1 cellular context compared by ENCODE assay signal in the genomic region with DNA sequence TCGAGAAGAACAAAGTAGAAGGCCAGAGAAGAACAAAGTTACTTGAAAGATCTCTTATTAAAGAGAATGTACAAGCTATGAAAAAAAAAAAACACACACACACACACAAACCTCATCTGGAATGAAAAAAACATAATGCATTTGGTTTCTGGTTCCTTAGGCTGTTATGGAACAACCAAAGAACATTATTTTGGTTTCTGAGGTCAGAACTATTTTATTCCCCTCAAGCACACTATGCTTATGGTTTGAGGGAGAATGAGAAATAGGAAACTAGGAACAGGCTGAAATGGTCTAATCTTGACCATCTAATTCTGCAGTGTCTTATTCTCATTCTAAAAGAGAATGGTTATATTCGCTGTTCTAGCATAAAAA.
TF ChIP-seq lines count a peak whose summit lies in the region.

No MANE protein-coding gene starts in this region.

TF ChIP-seq in IMR-90, 13 proteins besides CTCF, POLR2A, EP300 and RAD21:
- TF ChIP-seq BHLHE40 (IDR thresholded peaks at IDR 0.05; ENCODE audit: low read depth, low read length), result no peak
- no peak for TF ChIP-seq MAFK (IDR thresholded peaks at IDR 0.05; ENCODE audit: low read depth, low read length)
- TF ChIP-seq CHD1 (IDR thresholded peaks at IDR 0.05; ENCODE audit: low read depth, low read length), result no peak
- TF ChIP-seq RFX5 (IDR thresholded peaks at IDR 0.05; ENCODE audit: low read depth, low read length), result no peak
- no peak for TF ChIP-seq RCOR1 (IDR thresholded peaks at IDR 0.05; ENCODE audit: insufficient replicate concordance, low read length)
- no peak for TF ChIP-seq MXI1 (IDR thresholded peaks at IDR 0.05; ENCODE audit: borderline replicate concordance, low read depth, low read length)
- TF ChIP-seq FOS (IDR thresholded peaks at IDR 0.05; ENCODE audit: low read depth, low read length), result no peak
- TF ChIP-seq, protein P1, sequence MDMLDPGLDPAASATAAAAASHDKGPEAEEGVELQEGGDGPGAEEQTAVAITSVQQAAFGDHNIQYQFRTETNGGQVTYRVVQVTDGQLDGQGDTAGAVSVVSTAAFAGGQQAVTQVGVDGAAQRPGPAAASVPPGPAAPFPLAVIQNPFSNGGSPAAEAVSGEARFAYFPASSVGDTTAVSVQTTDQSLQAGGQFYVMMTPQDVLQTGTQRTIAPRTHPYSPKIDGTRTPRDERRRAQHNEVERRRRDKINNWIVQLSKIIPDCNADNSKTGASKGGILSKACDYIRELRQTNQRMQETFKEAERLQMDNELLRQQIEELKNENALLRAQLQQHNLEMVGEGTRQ (IDR thresholded peaks at IDR 0.05; ENCODE audit: low read depth, low read length), result no peak
- no peak for TF ChIP-seq SMC3 (IDR thresholded peaks at IDR 0.05; ENCODE audit: low read depth, low read length)
TF ChIP-seq in IMR-90: peak in this region for 0.
